8 cellular contexts compared by ENCODE assay signal in genomic region chr11:2305140-2305861, GRCh38. TPM values are rescaled to one million over a fixed set of nuclear protein-coding genes. Genes with fewer than 3 reads are reported as not detected.
A peak's percentile ranks its signal among the peaks of the same experiment; 100 is the strongest.
DNase-seq lines count a peak whose midpoint lies in the region; ATAC-seq and TF ChIP-seq lines count a peak whose summit lies in the region.

No MANE protein-coding gene starts in this region.

- no peak overlapping the region for H3K4me3 Mint-ChIP-seq in chondrocyte (ENCODE audit: unreplicated experiment)

- H3K27ac Mint-ChIP-seq in chondrocyte (ENCODE audit: unreplicated experiment), result no peak overlapping the region

- no peaks in the 10 kb centered on the region for H3K27me3 Mint-ChIP-seq in chondrocyte (ENCODE audit: low read depth)

- H3K36me3 Mint-ChIP-seq in chondrocyte (ENCODE audit: low read depth), result no peaks in the 10 kb centered on the region

- H3K4me1 Mint-ChIP-seq in chondrocyte (ENCODE audit: low read depth), result peaks cover 13% of the 10 kb centered on the region

- H3K9me3 Mint-ChIP-seq in chondrocyte (ENCODE audit: low read depth), result no peaks in the 10 kb centered on the region

- ATAC-seq in GM18498 (IDR thresholded peaks at IDR 0.05; ENCODE audit: unreplicated experiment), result no peak

- DNase-seq in DMS153 (lab: John Stamatoyannopoulos, UW), result peak; percentile 20
- DNase-seq in DMS153 treated with DMSO at 0.1 percent for 48 hours (lab: John Stamatoyannopoulos, UW; ENCODE audit: unreplicated experiment), result no peak
- peak; percentile 11 for DNase-seq in NCI-H1694 treated with DMSO at 0.1 percent for 48 hours (lab: John Stamatoyannopoulos, UW)
- DNase-seq in activated CD4-positive, alpha-beta T cell treated with anti-CD3 and anti-CD28 coated beads for 4 hours, result peak; percentile 82 to 84
- peak; percentile 93 for DNase-seq in chondrocyte (ENCODE audit: low spot score)
- peak; percentile 82 for DNase-seq in left kidney (ENCODE audit: low read depth, low spot score)
- peak; percentile 68 for DNase-seq in stimulated activated CD4-positive, alpha-beta T cell treated with anti-CD3 and anti-CD28 coated beads, Interleukin-2, amount 100 ng/mL, for 4 hours (ENCODE audit: low read depth)

- TF ChIP-seq CTCF in chondrocyte (IDR thresholded peaks at IDR 0.05), result peak; percentile 92

RNA-seq across cellular contexts. Expression of gene TSPAN32, which starts 3.5 kb away (rescaled TPM):
- not detected in 3 replicates for total RNA-seq in chondrocyte

RNA-seq across cellular contexts. Expression of gene C11orf21, which starts 3.6 kb away (rescaled TPM):
- total RNA-seq in chondrocyte, result not detected in 3 replicates

RNA-seq across cellular contexts. Expression of gene ASCL2, which starts 34.9 kb away (rescaled TPM):
- not detected in 3 replicates for total RNA-seq in chondrocyte
